In the genomic region with DNA sequence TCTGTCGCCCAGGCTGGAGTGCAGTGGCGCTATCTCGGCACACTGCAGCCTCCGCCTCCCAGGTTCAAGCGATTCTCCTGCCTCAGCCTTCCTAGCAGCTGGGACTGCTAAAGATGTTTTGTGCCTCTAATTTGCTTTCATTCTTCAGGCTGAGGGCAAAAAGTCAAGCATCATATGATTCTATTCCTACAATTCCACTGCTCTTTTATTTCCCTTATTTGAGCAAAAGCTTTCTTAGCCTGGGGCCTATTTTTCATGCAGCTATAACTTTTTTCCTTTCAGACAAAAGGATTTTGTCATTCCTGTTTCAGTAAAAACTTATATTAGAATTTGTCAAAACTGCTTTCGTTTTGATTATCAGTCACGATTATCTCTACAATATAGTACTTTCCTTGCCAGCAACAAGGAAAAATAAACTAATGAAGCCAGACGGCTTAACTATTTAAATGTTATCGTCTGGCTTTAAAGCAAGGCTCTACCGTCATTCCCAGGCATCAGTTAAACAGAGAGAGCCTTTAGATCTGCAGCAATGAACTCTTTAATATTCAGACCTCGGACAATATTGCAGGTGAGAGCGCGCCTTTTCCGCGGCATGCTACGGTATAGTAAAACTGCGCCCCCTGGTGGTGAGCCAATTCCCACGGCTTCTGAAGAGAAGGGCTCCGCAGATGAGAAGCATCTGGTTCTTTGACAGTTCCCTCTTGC, we compare ENCODE assay signal across 8 cellular contexts. TPM values are rescaled to one million over a fixed set of nuclear protein-coding genes. Genes with fewer than 3 reads are reported as not detected.
DNase-seq lines count a peak whose midpoint lies in the region; ATAC-seq, FAIRE-seq and TF ChIP-seq lines count a peak whose summit lies in the region.

No MANE protein-coding gene starts in this region.

- peak; percentile 65 for TF ChIP-seq RAD21 in HepG2 (CRISPR knock-in tag; IDR thresholded peaks at IDR 0.05)

- peak overlapping the region in 2 of 3 experiments; percentile 14 to 78; a peak in 1 of 6 replicates for H3K4me3 ChIP-seq in HepG2 (replicated peaks in 1 of 3; ENCODE audit: insufficient read depth in 1 of 3, low read depth in 2 of 3, low read length in 3 of 3)

- peak; percentile 69 for FAIRE-seq in HepG2 (lab: Jason Lieb, UNC)

- no peaks in the 10 kb centered on the region for H3K9me3 ChIP-seq in HepG2 (ENCODE audit: low read length)

- TF ChIP-seq POLR2A in HepG2 (IDR thresholded peaks at IDR 0.05; ENCODE audit: insufficient read depth in 1 of 2, low read depth in 2 of 2, low read length in 2 of 2), result no peak

- no peak overlapping the region for H3K9ac ChIP-seq in HepG2 (ENCODE audit: insufficient read depth, low read depth, low read length)

- no peak for TF ChIP-seq EP300 in HepG2 (IDR thresholded peaks at IDR 0.05; ENCODE audit: low read depth in 2 of 2, low read length in 2 of 2)
- TF ChIP-seq EP300 in HepG2 (CRISPR knock-in tag; IDR thresholded peaks at IDR 0.05; ENCODE audit: borderline replicate concordance), result no peak

- BruUV-seq in HepG2 (replicated peaks; lab: Mats Ljungman, UMichigan), result no TSS peak

- H3K4me2 ChIP-seq in HepG2 (ENCODE audit: low read depth, low read length), result peak overlapping the region; percentile 94

- H3K27me3 ChIP-seq in HepG2 (ENCODE audit: control insufficient read depth in 1 of 2, insufficient read depth in 2 of 2, low read length in 2 of 2), result no peaks in the 10 kb centered on the region; a peak in 3 of 5 replicates

- DNase-seq in ACHN (peak; percentile 93), NCI-H446 treated with DMSO at 0.1 percent for 48 hours (lab: John Stamatoyannopoulos, UW) (peak; percentile 60), cerebellum (ENCODE audit: low spot score) (peak; percentile 70), HepG2 (ENCODE audit: low spot score) (peak; percentile 63)
- peak; percentile 88 for DNase-seq in activated CD4-positive, CD25-positive, alpha-beta regulatory T cell treated with anti-CD3 and anti-CD28 coated beads, Interleukin-2, amount 50 U/mL, for 72 hours
- DNase-seq in stimulated activated CD4-positive, alpha-beta T cell treated with anti-CD3 and anti-CD28 coated beads, Interleukin-2, amount 100 ng/mL, for 24 hours, result peak; percentile 92 to 93

- H3K4me1 ChIP-seq in HepG2 (ENCODE audit: insufficient read depth, low read length), result peaks cover 45% of the 10 kb centered on the region

- peak; percentile 86 for TF ChIP-seq CTCF in HepG2 (CRISPR knock-in tag; IDR thresholded peaks at IDR 0.05)

- CTCF ChIA-PET in HepG2 (lab: Yijun Ruan, JAX; ENCODE audit: low intra/inter-chr PET ratio, low total read pairs), result interaction anchor here (1.5 to 3.1 kb wide), 2 partner anchors 96 to 342 kb away, joined by 7 to 26 read pairs; no protein-coding TSS in a partner anchor

- intact Hi-C loops in HepG2 (cut with micrococcal nuclease; ENCODE audit: unreplicated experiment), result loop anchor here (1.0 to 5.0 kb wide), 4 partner anchors 55 to 342 kb away; no protein-coding TSS in a partner anchor

- no peak overlapping the region for H3K27ac ChIP-seq in HepG2 (ENCODE audit: extremely low read length, insufficient read depth, low read length)

- peak; percentile 46 for ATAC-seq in GM18870 (IDR thresholded peaks at IDR 0.05; ENCODE audit: unreplicated experiment)
- ATAC-seq in HG03354 (IDR thresholded peaks at IDR 0.05; ENCODE audit: poor library complexity, severe bottlenecking, unreplicated experiment), result peak; percentile 45
- ATAC-seq in HepG2, result peak; percentile 26

- H3K36me3 ChIP-seq in HepG2 (replicated peaks in 1 of 2; ENCODE audit: control insufficient read depth in 1 of 2, insufficient read depth in 2 of 2, low read length in 2 of 2), result no peaks in the 10 kb centered on the region

- in situ Hi-C loops in ACHN (cut with HindIII; ENCODE audit: low pct_ligation_motif_present, low pct_unique_long_range_greater_than_20kb, low sequenced_read_pairs), result no loop called here
- in situ Hi-C loops in HepG2 (cut with HindIII; ENCODE audit: extremely low pct_ligation_motif_present, low pct_unique_long_range_greater_than_20kb), result loop anchor here (5.0 to 25.0 kb wide), 3 partner anchors 95 to 520 kb away; no protein-coding TSS in a partner anchor

- WGBS in HepG2 (ENCODE audit: low lambda C conversion rate), result 16% methylated on average over 19 of the region's 19 CpGs

- POLR2A ChIA-PET in HepG2 (lab: Yijun Ruan, JAX), result no interaction called here

- peaks cover 5% of the 10 kb centered on the region for H3K79me2 ChIP-seq in HepG2 (ENCODE audit: insufficient read depth, low read length)

- H4K20me1 ChIP-seq in HepG2 (ENCODE audit: insufficient read depth, low read length), result no peaks in the 10 kb centered on the region

- no peak overlapping the region for H2AFZ ChIP-seq in HepG2 (ENCODE audit: low read length)

TF ChIP-seq in HepG2, 621 proteins besides CTCF, POLR2A, EP300 and RAD21 (continues in another document):
- TF ChIP-seq, protein P1, sequence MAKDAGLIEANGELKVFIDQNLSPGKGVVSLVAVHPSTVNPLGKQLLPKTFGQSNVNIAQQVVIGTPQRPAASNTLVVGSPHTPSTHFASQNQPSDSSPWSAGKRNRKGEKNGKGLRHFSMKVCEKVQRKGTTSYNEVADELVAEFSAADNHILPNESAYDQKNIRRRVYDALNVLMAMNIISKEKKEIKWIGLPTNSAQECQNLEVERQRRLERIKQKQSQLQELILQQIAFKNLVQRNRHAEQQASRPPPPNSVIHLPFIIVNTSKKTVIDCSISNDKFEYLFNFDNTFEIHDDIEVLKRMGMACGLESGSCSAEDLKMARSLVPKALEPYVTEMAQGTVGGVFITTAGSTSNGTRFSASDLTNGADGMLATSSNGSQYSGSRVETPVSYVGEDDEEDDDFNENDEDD (CRISPR knock-in tag; IDR thresholded peaks at IDR 0.05; ENCODE audit: borderline replicate concordance), result peak; percentile 93
- TF ChIP-seq CEBPG (CRISPR knock-in tag; IDR thresholded peaks at IDR 0.05), result peak; percentile 23; the same call in 1 of the 2 replicates
- TF ChIP-seq, protein P2, sequence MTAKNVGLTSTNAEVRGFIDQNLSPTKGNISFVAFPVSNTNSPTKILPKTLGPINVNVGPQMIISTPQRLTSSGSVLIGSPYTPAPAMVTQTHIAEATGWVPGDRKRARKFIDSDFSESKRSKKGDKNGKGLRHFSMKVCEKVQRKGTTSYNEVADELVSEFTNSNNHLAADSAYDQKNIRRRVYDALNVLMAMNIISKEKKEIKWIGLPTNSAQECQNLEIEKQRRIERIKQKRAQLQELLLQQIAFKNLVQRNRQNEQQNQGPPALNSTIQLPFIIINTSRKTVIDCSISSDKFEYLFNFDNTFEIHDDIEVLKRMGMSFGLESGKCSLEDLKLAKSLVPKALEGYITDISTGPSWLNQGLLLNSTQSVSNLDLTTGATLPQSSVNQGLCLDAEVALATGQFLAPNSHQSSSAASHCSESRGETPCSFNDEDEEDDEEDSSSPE (CRISPR knock-in tag; IDR thresholded peaks at IDR 0.05), result peak; percentile 88
- no peak for TF ChIP-seq ZNF33B (CRISPR knock-in tag; IDR thresholded peaks at IDR 0.05)
- no peak for TF ChIP-seq MIER3 (CRISPR knock-in tag; IDR thresholded peaks at IDR 0.05; ENCODE audit: borderline replicate concordance)
- TF ChIP-seq ZNF709 (CRISPR knock-in tag; IDR thresholded peaks at IDR 0.05), result no peak

RNA-seq across cellular contexts. Expression of a gene that starts 1.4 kb away (rescaled TPM):
- 16.8 TPM for total RNA-seq in cerebellum
- 3.2 and 6.0 TPM in 2 replicates for total RNA-seq in HepG2 (2016; rRNA removed; fragmentation: Illumina TruSeq; extraction: Trizol)
- total RNA-seq in HepG2 (2016; cell fraction: cytosol; rRNA removed; fragmentation: Illumina TruSeq; extraction: Trizol; ENCODE audit: low read depth), result 1.1 and 1.6 TPM in 2 replicates
- total RNA-seq in HepG2 (2016; cell fraction: insoluble cytoplasmic fraction; rRNA removed; fragmentation: Illumina TruSeq; extraction: Trizol), result 2.6 and 4.9 TPM in 2 replicates
- 1.3 and 1.8 TPM in 2 replicates for total RNA-seq in HepG2 (2016; cell fraction: membrane; rRNA removed; fragmentation: Illumina TruSeq; extraction: Trizol)
- total RNA-seq in HepG2 (2016; cell fraction: nucleus; rRNA removed; fragmentation: Illumina TruSeq; extraction: Trizol), result 17.4 and 20.6 TPM in 2 replicates
- polyA plus RNA-seq in HepG2 (2011; rRNA removed), result 4.7 and 5.5 TPM in 2 replicates
- polyA plus RNA-seq in HepG2 (2011; cell fraction: cytosol; rRNA removed), result 1.2 and 1.7 TPM in 2 replicates
- polyA plus RNA-seq in HepG2 (2011; cell fraction: nucleus; rRNA removed), result 11.3 and 13.6 TPM in 2 replicates
- polyA plus RNA-seq in HepG2 (2012), result 2.6 and 3.8 TPM in 2 replicates
- polyA plus RNA-seq in HepG2 (2016; cell fraction: cytosol; fragmentation: Illumina TruSeq; extraction: Trizol; ENCODE audit: low read depth), result 0.16 and 0.17 TPM in 2 replicates
- 2.0 and 2.2 TPM in 2 replicates for polyA plus RNA-seq in HepG2 (2016; cell fraction: insoluble cytoplasmic fraction; fragmentation: Illumina TruSeq; extraction: Trizol; ENCODE audit: low read depth)
- polyA plus RNA-seq in HepG2 (2016; cell fraction: membrane; fragmentation: Illumina TruSeq; extraction: Trizol; ENCODE audit: low read depth), result 0.46 and 0.58 TPM in 2 replicates
- 10.4 and 10.7 TPM in 2 replicates for polyA plus RNA-seq in HepG2 (2016; cell fraction: nucleus; fragmentation: Illumina TruSeq; extraction: Trizol; ENCODE audit: insufficient read depth, low read depth)
- polyA minus RNA-seq in HepG2 (2011; rRNA and poly(A)+ RNA removed; ENCODE audit: low replicate concordance), result 8.5 and 31.5 TPM in 2 replicates
- polyA minus RNA-seq in HepG2 (2011; cell fraction: cytosol; rRNA and poly(A)+ RNA removed), result 5.6 and 6.1 TPM in 2 replicates
- polyA minus RNA-seq in HepG2 (2011; cell fraction: nucleus; rRNA and poly(A)+ RNA removed), result 31.5 and 36.4 TPM in 2 replicates
